ENCODE assay signal across 6 cellular contexts in genomic region chr7:76565001-76565400, GRCh38. TPM values are rescaled to one million over a fixed set of nuclear protein-coding genes. Genes with fewer than 3 reads are reported as not detected.
"Had no signal": no experiment of that assay in that cellular context is flagged by ENCODE, and none has a peak within 500 bp of the region (broad histone marks: within the 10 kb centered on the region; RNA-seq: fewer than 3 reads in every experiment).

No MANE protein-coding gene starts in this region.

RNA-seq across cellular contexts. Expression of gene SPDYE16, which starts 21.9 kb away (rescaled TPM):
- total RNA-seq: GM23248, GM23338, H1, H4, H7, H9 had no signal
- polyA plus RNA-seq: H1 had no signal

RNA-seq across cellular contexts. Expression of gene UPK3B, which starts 54.6 kb away (rescaled TPM):
- total RNA-seq: H4 had no signal
- polyA plus RNA-seq: GM23248 had no signal
